Comparison of ENCODE assay signal across 8 cellular contexts in genomic region chr4:70840137-70840536, GRCh38. TPM values are rescaled to one million over a fixed set of nuclear protein-coding genes. Genes with fewer than 3 reads are reported as not detected.
DNase-seq lines count a peak whose midpoint lies in the region; ATAC-seq and TF ChIP-seq lines count a peak whose summit lies in the region.
"Not testable (repeated sequence)": the region's sequence is repeated elsewhere in the genome, so short reads cannot be mapped to it uniquely, and the experiment has no call there.

No MANE protein-coding gene starts in this region.

- not testable (repeated sequence) for H3K9me3 Mint-ChIP-seq in activated naive CD4-positive, alpha-beta T cell treated with anti-CD3 and anti-CD28 coated beads, Interleukin-2, amount 50 U/mL, for 24 hours

- TF ChIP-seq POLR2A in esophagus squamous epithelium (IDR thresholded peaks at IDR 0.05); thyroid gland (IDR thresholded peaks at IDR 0.05): not testable (repeated sequence)

- H3K4me3 ChIP-seq in GM06990 (replicated peaks; ENCODE audit: low read depth, low read length); thyroid gland (replicated peaks in 1 of 3): not testable (repeated sequence)
- H3K4me3 ChIP-seq in esophagus squamous epithelium (peak overlapping the region in 3 of 4 donors; percentile 49 to 100 (median 76)), lower lobe of right lung (peak overlapping the region; percentile 14)

- H3K4me3 Mint-ChIP-seq in activated naive CD4-positive, alpha-beta T cell treated with anti-CD3 and anti-CD28 coated beads, Interleukin-2, amount 50 U/mL, for 24 hours, result peak overlapping the region; percentile 51

- not testable (repeated sequence) for H3K36me3 Mint-ChIP-seq in activated naive CD4-positive, alpha-beta T cell treated with anti-CD3 and anti-CD28 coated beads, Interleukin-2, amount 50 U/mL, for 24 hours

- H3K4me1 ChIP-seq in esophagus squamous epithelium (peaks cover 0 to 53% (median 15%) of the 10 kb centered on the region in 3 donors), lower lobe of right lung (peaks cover 30% of the 10 kb centered on the region), thyroid gland (peaks cover 3 to 12% of the 10 kb centered on the region in 2 donors)

- intact Hi-C loops in esophagus squamous epithelium (cut with DNase I), result loop anchor here (10.0 kb wide), 1 partner anchor 165 kb away; no protein-coding TSS in a partner anchor
- intact Hi-C loops in lower lobe of right lung (cut with DNase I); thyroid gland (cut with DNase I): not testable (repeated sequence)

- H3K27me3 ChIP-seq in GM06990 (replicated peaks; ENCODE audit: control insufficient read depth, insufficient read depth, low read length); esophagus squamous epithelium; lower lobe of right lung (ENCODE audit: low read depth); thyroid gland: not testable (repeated sequence)

- peak overlapping the region; percentile 39 to 99 (median 92) for H3K27ac ChIP-seq in esophagus squamous epithelium
- not testable (repeated sequence) for H3K27ac ChIP-seq in lower lobe of right lung, thyroid gland

- TF ChIP-seq CTCF in GM06990 (IDR thresholded peaks at IDR 0.05; ENCODE audit: insufficient read depth, low read length, poor library complexity, severe bottlenecking); esophagus squamous epithelium (IDR thresholded peaks at IDR 0.05); lower lobe of right lung (IDR thresholded peaks at IDR 0.05); thyroid gland (IDR thresholded peaks at IDR 0.05): not testable (repeated sequence)

- ATAC-seq in lower lobe of right lung, result peak in 1 of 2 donors; percentile 2

- WGBS in esophagus squamous epithelium, 2 donors, result 55 to 61% methylated on average over 3 to 9 of the region's 20 CpGs
- 83 to 91% methylated on average over 10 to 11 of the region's 20 CpGs for WGBS in thyroid gland, 2 donors

- H3K27me3 Mint-ChIP-seq in activated naive CD4-positive, alpha-beta T cell treated with anti-CD3 and anti-CD28 coated beads, Interleukin-2, amount 50 U/mL, for 24 hours, result not testable (repeated sequence)

- peak overlapping the region; percentile 55 for H3K27ac Mint-ChIP-seq in activated naive CD4-positive, alpha-beta T cell treated with anti-CD3 and anti-CD28 coated beads, Interleukin-2, amount 50 U/mL, for 24 hours

- peak; percentile 41 for DNase-seq in GM06990 (ENCODE audit: extremely low read depth, insufficient read length)
- DNase-seq in NCI-H526 treated with DMSO at 0.1 percent for 48 hours (lab: John Stamatoyannopoulos, UW), result peak; percentile 1
- peak; percentile 75 for DNase-seq in activated CD4-positive, CD25-positive, alpha-beta regulatory T cell treated with anti-CD3 and anti-CD28 coated beads, Interleukin-2, amount 50 U/mL, for 72 hours
- peak; percentile 26 for DNase-seq in esophagus squamous epithelium (lab: John Stamatoyannopoulos, UW)
- DNase-seq in lower lobe of right lung, result peak; percentile 66
- peak; percentile 38 to 44 for DNase-seq in stimulated activated CD4-positive, alpha-beta T cell treated with anti-CD3 and anti-CD28 coated beads, Interleukin-15, amount 100 ng/mL, for 1 hour (ENCODE audit: low read depth in 1 of 2, low spot score in 1 of 2)
- DNase-seq in thyroid gland, result peak; percentile 31 to 52

- not testable (repeated sequence) for H3K9me3 ChIP-seq in esophagus squamous epithelium, lower lobe of right lung, thyroid gland

- not testable (repeated sequence) for H3K36me3 ChIP-seq in GM06990 (ENCODE audit: control insufficient read depth, insufficient read depth, low read length); esophagus squamous epithelium; lower lobe of right lung; thyroid gland

- H3K4me1 Mint-ChIP-seq in activated naive CD4-positive, alpha-beta T cell treated with anti-CD3 and anti-CD28 coated beads, Interleukin-2, amount 50 U/mL, for 24 hours, result peaks cover 25% of the 10 kb centered on the region

RNA-seq across cellular contexts. Expression of gene GRSF1, which starts 0.4 kb away (rescaled TPM):
- total RNA-seq in esophagus squamous epithelium (10 to 100 TPM; 33.4 to 59.5 (median 54.0) TPM), lower lobe of right lung (54.6 TPM), thyroid gland (10 to 100 TPM; 59.7 to 69.6 (median 67.0) TPM)

Comparison
In these comparisons a context has a peak if more than half of its experiments do, and no peak if none do; other contexts are left out.
1. DNase-seq: peak in every context shown above with its lines; median percentile 75 in activated CD4-positive, CD25-positive, alpha-beta regulatory T cell treated with anti-CD3 and anti-CD28 coated beads, Interleukin-2, amount 50 U/mL, for 72 hours; 66 in lower lobe of right lung; 42 in thyroid gland; 41 in GM06990; 41 in stimulated activated CD4-positive, alpha-beta T cell treated with anti-CD3 and anti-CD28 coated beads, Interleukin-15, amount 100 ng/mL, for 1 hour; 26 in esophagus squamous epithelium; 1 in NCI-H526 treated with DMSO at 0.1 percent for 48 hours.